ENCODE assay signal across 11 cellular contexts in genomic region chr9:84711936-84712335, GRCh38. TPM values are rescaled to one million over a fixed set of nuclear protein-coding genes. Genes with fewer than 3 reads are reported as not detected.
DNase-seq lines count a peak whose midpoint lies in the region; FAIRE-seq and TF ChIP-seq lines count a peak whose summit lies in the region.
"Had no signal": no experiment of that assay in that cellular context is flagged by ENCODE, and none has a peak within 500 bp of the region (broad histone marks: within the 10 kb centered on the region; RNA-seq: fewer than 3 reads in every experiment).

No MANE protein-coding gene starts in this region.

- no peaks in the 10 kb centered on the region for H3K9me3 Mint-ChIP-seq in H9
- H3K9me3 Mint-ChIP-seq: naive thymus-derived CD8-positive, alpha-beta T cell had no signal

- H3K4me1 ChIP-seq in A673 (ENCODE audit: insufficient read depth, low read length, poor library complexity, severe bottlenecking) (no peaks in the 10 kb centered on the region), H9 (ENCODE audit: insufficient read depth, low read length) (no peaks in the 10 kb centered on the region; the same call in 1 of the 2 replicates)

- no peak overlapping the region for H2AK5ac ChIP-seq in H9 (ENCODE audit: insufficient read length, low read length)

- intact Hi-C loops in A673 (cut with micrococcal nuclease; ENCODE audit: unreplicated experiment), result no loop called here

- CTCF ChIA-PET in A673 (lab: Charles Lee), result no interaction called here

- no peaks in the 10 kb centered on the region for H3K79me1 ChIP-seq in H9 (ENCODE audit: insufficient read depth, low read depth, low read length, poor library complexity, severe bottlenecking)

- no peak overlapping the region for H2BK15ac ChIP-seq in H9 (ENCODE audit: low read depth, low read length)

- no peak overlapping the region for H3T11ph ChIP-seq in H9 (ENCODE audit: low read length)

- no peak overlapping the region for H3K23ac ChIP-seq in H9 (ENCODE audit: insufficient read length, low read depth, low read length)

- H3K56ac ChIP-seq in H9 (ENCODE audit: insufficient read length, low read depth, low read length), result no peak overlapping the region

- no peak overlapping the region for H2BK12ac ChIP-seq in H9 (ENCODE audit: insufficient read length, low read depth, low read length)

- H3K4ac ChIP-seq in H9 (ENCODE audit: low read depth, low read length), result no peak overlapping the region

- H2BK20ac ChIP-seq in H9 (ENCODE audit: low read depth, low read length, poor library complexity, severe bottlenecking), result no peak overlapping the region

- H3K9ac ChIP-seq in H9 (ENCODE audit: extremely low read depth, insufficient read length, low read length), result no peak overlapping the region

- no CpG with 5 or more reads among the region's 6 CpGs for WGBS in H9 (ENCODE audit: extremely low coverage, insufficient read length, low lambda C conversion rate)

- H3K79me2 ChIP-seq in H9 (ENCODE audit: insufficient read depth, low read length), result no peaks in the 10 kb centered on the region

- H3K4me2 ChIP-seq in H9 (ENCODE audit: insufficient read depth, insufficient read length, low read length), result no peak overlapping the region

- H4K8ac ChIP-seq in H9 (replicated peaks; ENCODE audit: insufficient read length, low read depth, low read length), result no peak overlapping the region

- no peaks in the 10 kb centered on the region for H3K36me3 Mint-ChIP-seq in H9 (ENCODE audit: insufficient read depth in 1 of 3, low read depth in 3 of 3)
- H3K36me3 Mint-ChIP-seq: naive thymus-derived CD8-positive, alpha-beta T cell; T-cell had no signal

- no peak overlapping the region for H3K4me3 ChIP-seq in A673 (ENCODE audit: low read depth, low read length, poor library complexity, severe bottlenecking)

- H3K23me2 ChIP-seq in H9 (ENCODE audit: insufficient read length, low read depth, low read length, poor library complexity, severe bottlenecking), result no peaks in the 10 kb centered on the region

- no peak overlapping the region for H3K14ac ChIP-seq in H9 (ENCODE audit: insufficient read depth, low read length)

- no peak overlapping the region for H2BK5ac ChIP-seq in H9 (ENCODE audit: insufficient read length, low read length)

- H3K36me3 ChIP-seq in A673 (ENCODE audit: insufficient read depth, low read length, poor library complexity, severe bottlenecking), result no peaks in the 10 kb centered on the region

- H3K4me1 Mint-ChIP-seq in H9, result peaks cover 43 to 47% of the 10 kb centered on the region in 2 experiments

- H3K27me3 ChIP-seq in A673 (replicated peaks; ENCODE audit: insufficient read depth, low read depth, low read length, poor library complexity) (no peaks in the 10 kb centered on the region), H9 (ENCODE audit: insufficient read depth, low read length) (no peaks in the 10 kb centered on the region)

- H2BK120ac ChIP-seq in H9 (ENCODE audit: low read depth, low read length, poor library complexity, severe bottlenecking), result no peak overlapping the region

- H3K18ac ChIP-seq in H9 (ENCODE audit: insufficient read length, low read depth, low read length), result no peak overlapping the region

- H4K20me1 ChIP-seq in H9 (ENCODE audit: control insufficient read depth, insufficient read depth, insufficient read length), result no peaks in the 10 kb centered on the region

- no peak for TF ChIP-seq CTCF in A673 (conservative IDR thresholded peaks at IDR 0.05; ENCODE audit: low read depth, low read length)
- TF ChIP-seq CTCF in H9 (conservative IDR thresholded peaks at IDR 0.05), result no peak

- peaks cover 2% of the 10 kb centered on the region for H3K27me3 Mint-ChIP-seq in H9 (ENCODE audit: low read depth)

- no TSS peak for BruUV-seq in A673 (replicated peaks; lab: Mats Ljungman, UMichigan)

- H4K91ac ChIP-seq in H9 (ENCODE audit: insufficient read length, low read depth, low read length), result no peak overlapping the region

- DNase-seq in NOMO-1 treated with DMSO at 0.1 percent for 48 hours (lab: John Stamatoyannopoulos, UW; ENCODE audit: unreplicated experiment), result peak; percentile 28
- no peak for DNase-seq in NOMO-1 treated with dmso at 0.1 percent for 144 hours (lab: John Stamatoyannopoulos, UW; ENCODE audit: unreplicated experiment)
- DNase-seq in RCC 7860 (ENCODE audit: low spot score), result peak; percentile 19
- DNase-seq in epidermal melanocyte (ENCODE audit: insufficient read length, low spot score), result peak; percentile 59
- peak in 32 of 49 donors; percentile 8 to 81 (median 46) for DNase-seq in substantia nigra (lab: John Stamatoyannopoulos, UW)
- DNase-seq in mucosa of gallbladder (ENCODE audit: low spot score), result no peak
- DNase-seq in A673 (ENCODE audit: low spot score), result no peak
- DNase-seq in H9, result no peak
- DNase-seq: Kasumi-1; naive thymus-derived CD8-positive, alpha-beta T cell; T-cell had no signal

- FAIRE-seq in RCC 7860 (lab: Jason Lieb, UNC), result no peak

- POLR2A ChIA-PET in A673 (lab: Charles Lee; ENCODE audit: low non-redundant PET), result no interaction called here

- peak overlapping the region in 1 of 3 experiments; percentile 44; a peak in 1 of 7 replicates for H3K27ac Mint-ChIP-seq in H9
- H3K27ac Mint-ChIP-seq: naive thymus-derived CD8-positive, alpha-beta T cell; T-cell had no signal

- no peak overlapping the region for H3K27ac ChIP-seq in substantia nigra (ENCODE audit: low read depth, low read length, poor library complexity, severe bottlenecking)
- H3K27ac ChIP-seq in A673 (ENCODE audit: low read depth, low read length, poor library complexity, severe bottlenecking), result no peak overlapping the region
- no peak overlapping the region for H3K27ac ChIP-seq in H9 (ENCODE audit: insufficient read length, low read depth, low read length)

- H4K5ac ChIP-seq in H9 (ENCODE audit: insufficient read length, low read depth, low read length), result no peak overlapping the region

- no peak overlapping the region for H2AFZ ChIP-seq in H9 (ENCODE audit: low read length)

- no peak overlapping the region for H3K4me3 Mint-ChIP-seq in H9
- H3K4me3 Mint-ChIP-seq: naive thymus-derived CD8-positive, alpha-beta T cell; T-cell had no signal

- H3K9me3 ChIP-seq in A673 (ENCODE audit: low read depth, low read length, poor library complexity, severe bottlenecking) (no peaks in the 10 kb centered on the region), H9 (ENCODE audit: control insufficient read depth, low read depth, low read length) (no peaks in the 10 kb centered on the region)

RNA-seq across cellular contexts. Expression of gene NTRK2, which starts 42.4 kb away (rescaled TPM):
- total RNA-seq in mucosa of gallbladder (33.2 TPM), A673 (2021) (0.04 and 0.06 TPM in 2 replicates), H9 (2021) (0.02 TPM in 1 of 2 replicates, not detected in the other)
- total RNA-seq: naive thymus-derived CD8-positive, alpha-beta T cell had no signal

Comparison
In these comparisons a context has a peak if more than half of its experiments do, and no peak if none do; other contexts are left out.
1. DNase-seq: peak in NOMO-1 treated with DMSO at 0.1 percent for 48 hours (single experiment), RCC 7860 (single experiment), epidermal melanocyte (single experiment) and substantia nigra (32 of 49); none in NOMO-1 treated with dmso at 0.1 percent for 144 hours (single experiment), mucosa of gallbladder (single experiment), A673 (single experiment) and H9 (single experiment).
2. RNA of gene NTRK2, which starts 42.4 kb away (total RNA-seq): 33.2 TPM in mucosa of gallbladder (single experiment); 0.04 to 0.06 TPM in A673 and 0.02 TPM in H9; every median in the first group is over 10 times any median in the second.